In genomic region chr19:55625004-55625326, GRCh38 we compare ENCODE assay signal across 8 cellular contexts. TPM values are rescaled to one million over a fixed set of nuclear protein-coding genes. Genes with fewer than 3 reads are reported as not detected.
DNase-seq lines count a peak whose midpoint lies in the region; ATAC-seq and TF ChIP-seq lines count a peak whose summit lies in the region.

No MANE protein-coding gene starts in this region.

- no peak overlapping the region for H3K18ac ChIP-seq in trophoblast cell (ENCODE audit: low read length)

- H2BK12ac ChIP-seq in trophoblast cell (ENCODE audit: low read length), result no peak overlapping the region

- H3K4me2 ChIP-seq in DND-41 (ENCODE audit: insufficient read depth, low read length), result peak overlapping the region; percentile 98
- H3K4me2 ChIP-seq in PC-9, result peak overlapping the region; percentile 92
- H3K4me2 ChIP-seq in trophoblast cell (ENCODE audit: low read length), result peak overlapping the region; percentile 91

- H4K12ac ChIP-seq in trophoblast cell (ENCODE audit: low read depth, low read length), result peak overlapping the region; percentile 88

- peak overlapping the region; percentile 99 for H2AFZ ChIP-seq in DND-41 (ENCODE audit: low read depth, low read length)
- H2AFZ ChIP-seq in PC-9, result peak overlapping the region; percentile 88
- peak overlapping the region; percentile 88 for H2AFZ ChIP-seq in trophoblast cell (ENCODE audit: insufficient read depth, low read length, poor library complexity)

- ATAC-seq in DND-41 (ENCODE audit: insufficient read depth, low read depth), result no peak

- peak overlapping the region; percentile 25 to 79; a peak in 3 of 4 replicates for H3K4me3 ChIP-seq in DND-41 (ENCODE audit: low read depth in 1 of 2, low read length in 2 of 2)
- H3K4me3 ChIP-seq in PC-9, result peak overlapping the region; percentile 62
- H3K4me3 ChIP-seq in epithelial cell of proximal tubule (ENCODE audit: low read depth, low read length), result peak overlapping the region; percentile 71
- no peak overlapping the region for H3K4me3 ChIP-seq in trophoblast cell (ENCODE audit: low read depth, low read length)

- no peaks in the 10 kb centered on the region for H3K27me3 ChIP-seq in DND-41 (ENCODE audit: insufficient read depth, low read length, poor library complexity)
- H3K27me3 ChIP-seq in PC-9 (ENCODE audit: insufficient read depth, low read depth), result no peaks in the 10 kb centered on the region
- no peaks in the 10 kb centered on the region for H3K27me3 ChIP-seq in trophoblast cell (ENCODE audit: insufficient read depth, low read length)

- H4K20me1 ChIP-seq in DND-41 (ENCODE audit: insufficient read depth, low read length), result no peaks in the 10 kb centered on the region
- peaks cover 8% of the 10 kb centered on the region for H4K20me1 ChIP-seq in PC-9 (ENCODE audit: insufficient read depth)

- peak overlapping the region; percentile 76 for H3K27ac ChIP-seq in DND-41 (ENCODE audit: low read length)
- H3K27ac ChIP-seq in PC-9, result peak overlapping the region; percentile 75
- no peak overlapping the region for H3K27ac ChIP-seq in trophoblast cell (ENCODE audit: low read depth, low read length)

- H4K91ac ChIP-seq in trophoblast cell (ENCODE audit: low read depth, low read length), result no peak overlapping the region

- H3K9ac ChIP-seq in DND-41 (ENCODE audit: low read depth, low read length) (peak overlapping the region; percentile 61), trophoblast cell (ENCODE audit: low read length) (no peak overlapping the region)

- TF ChIP-seq CTCF in DND-41 (IDR thresholded peaks at IDR 0.05; ENCODE audit: borderline replicate concordance, extremely low read depth, low read length, poor library complexity, severe bottlenecking), result no peak
- TF ChIP-seq CTCF in PC-9 (conservative IDR thresholded peaks at IDR 0.05), result no peak
- no peak for TF ChIP-seq CTCF in epithelial cell of proximal tubule (conservative IDR thresholded peaks at IDR 0.05; ENCODE audit: low read depth, low read length)

- H3K36me3 ChIP-seq in DND-41 (ENCODE audit: insufficient read depth, low read length) (peaks cover 8% of the 10 kb centered on the region), PC-9 (ENCODE audit: low read depth) (no peaks in the 10 kb centered on the region), trophoblast cell (ENCODE audit: control insufficient read depth in 1 of 2, insufficient read depth in 2 of 2, low read length in 2 of 2) (peaks cover 10 to 15% of the 10 kb centered on the region in 2 experiments)

- CTCF ChIA-PET in PC-9 (lab: Charles Lee), result interaction anchor here (0.6 to 1.0 kb wide), 5 partner anchors 16 to 366 kb away, joined by 3 to 14 read pairs (median 8); partner anchors contain the start of gene PPP6R1

- POLR2A ChIA-PET in PC-9 (lab: Charles Lee; ENCODE audit: unreplicated experiment), result interaction anchor here (0.6 to 1.0 kb wide), 7 partner anchors 19 to 550 kb away, joined by 3 to 11 read pairs (median 4); partner anchors contain the start of gene ZNF628

- H2AK5ac ChIP-seq in trophoblast cell (ENCODE audit: low read length), result no peak overlapping the region

- H3K4me1 ChIP-seq in DND-41 (ENCODE audit: insufficient read depth, low read length), result peaks cover 28% of the 10 kb centered on the region
- peaks cover 14% of the 10 kb centered on the region for H3K4me1 ChIP-seq in PC-9 (replicated peaks; ENCODE audit: insufficient read depth)
- H3K4me1 ChIP-seq in trophoblast cell (ENCODE audit: control insufficient read depth in 1 of 2, insufficient read depth in 2 of 2, low read length in 2 of 2), result peaks cover 3% of the 10 kb centered on the region in 2 experiments

- H3K9me3 ChIP-seq in DND-41 (ENCODE audit: insufficient read depth, low read length, severe bottlenecking) (no peaks in the 10 kb centered on the region), PC-9 (ENCODE audit: insufficient read depth, low read depth) (no peaks in the 10 kb centered on the region), trophoblast cell (ENCODE audit: insufficient read depth, low read depth, low read length) (peaks cover 7% of the 10 kb centered on the region)

- H4K8ac ChIP-seq in trophoblast cell (ENCODE audit: low read depth, low read length), result peak overlapping the region; percentile 81

- DNase-seq in DND-41 (no peak), PC-9 (no peak), epithelial cell of proximal tubule (ENCODE audit: low read depth) (no peak), trophoblast cell (no peak), NCI-H2227 treated with DMSO at 0.1 percent for 48 hours (lab: John Stamatoyannopoulos, UW) (no peak), COLO668 (lab: John Stamatoyannopoulos, UW; ENCODE audit: unreplicated experiment) (no peak), NAMALWA (ENCODE audit: low spot score) (no peak)
- DNase-seq in activated CD4-positive, alpha-beta T cell treated with anti-CD3 and anti-CD28 coated beads, Interleukin-2, amount 50 U/mL, for 48 hours, result no peak

- H3F3A ChIP-seq in PC-9 (ENCODE audit: insufficient read depth, low read depth), result peaks cover 17% of the 10 kb centered on the region

- H3K79me2 ChIP-seq in DND-41 (ENCODE audit: insufficient read depth, low read length) (no peaks in the 10 kb centered on the region), PC-9 (ENCODE audit: low read depth) (no peaks in the 10 kb centered on the region), trophoblast cell (ENCODE audit: control insufficient read depth, insufficient read depth, low read length, poor library complexity) (peaks cover 5% of the 10 kb centered on the region)

- H2BK120ac ChIP-seq in trophoblast cell (ENCODE audit: insufficient read depth, low read length, poor library complexity), result peak overlapping the region; percentile 30

- no CpG with 5 or more reads among the region's 11 CpGs for WGBS in trophoblast cell (ENCODE audit: extremely low coverage, insufficient coverage, insufficient read length)

- no peak overlapping the region for H2BK5ac ChIP-seq in trophoblast cell (ENCODE audit: low read depth, low read length, poor library complexity)

- H3K23ac ChIP-seq in trophoblast cell (ENCODE audit: low read length), result no peak overlapping the region

- no peaks in the 10 kb centered on the region for H3K9me2 ChIP-seq in PC-9 (ENCODE audit: insufficient read depth)

- H3K14ac ChIP-seq in trophoblast cell (ENCODE audit: low read length), result no peak overlapping the region

- H3K4ac ChIP-seq in trophoblast cell (ENCODE audit: low read depth, low read length), result no peak overlapping the region

- intact Hi-C loops in PC-9 (cut with micrococcal nuclease; ENCODE audit: unreplicated experiment), result no loop called here

- peaks cover 5% of the 10 kb centered on the region for H3K79me1 ChIP-seq in trophoblast cell (ENCODE audit: low read length)

- TSS peak; percentile 90 for BruUV-seq in PC-9 (replicated peaks; lab: Mats Ljungman, UMichigan)

RNA-seq across cellular contexts. Expression of gene ZNF784, which starts 0.6 kb away (rescaled TPM):
- total RNA-seq in PC-9 (2021), result 5.4 and 7.7 TPM in 2 replicates
- 0.58 and 4.0 TPM in 2 replicates for total RNA-seq in epithelial cell of proximal tubule
- 3.4 and 3.8 TPM in 2 replicates for polyA plus RNA-seq in trophoblast cell (2013)

RNA-seq across cellular contexts. Expression of gene ZNF580, which starts 15.8 kb away (rescaled TPM):
- 56.6 and 64.7 TPM in 2 replicates for total RNA-seq in PC-9 (2021)
- 10.6 and 10.8 TPM in 2 replicates for total RNA-seq in epithelial cell of proximal tubule
- 24.2 and 24.6 TPM in 2 replicates for polyA plus RNA-seq in trophoblast cell (2013)

RNA-seq across cellular contexts. Expression of gene ZNF581, which starts 18.5 kb away (rescaled TPM):
- total RNA-seq in PC-9 (2021), result 53.5 and 81.9 TPM in 2 replicates
- 27.2 and 29.2 TPM in 2 replicates for total RNA-seq in epithelial cell of proximal tubule
- polyA plus RNA-seq in trophoblast cell (2013), result 27.4 and 27.9 TPM in 2 replicates

RNA-seq across cellular contexts. Expression of gene ZNF865, which starts 19.5 kb away (rescaled TPM):
- 26.8 and 30.3 TPM in 2 replicates for total RNA-seq in PC-9 (2021)
- 3.4 and 6.2 TPM in 2 replicates for total RNA-seq in epithelial cell of proximal tubule
- 7.3 TPM in 2 replicates for polyA plus RNA-seq in trophoblast cell (2013)

RNA-seq across cellular contexts. Expression of gene CCDC106, which starts 23.0 kb away (rescaled TPM):
- 3.2 and 6.7 TPM in 2 replicates for total RNA-seq in PC-9 (2021)
- total RNA-seq in epithelial cell of proximal tubule, result 10.2 and 17.9 TPM in 2 replicates
- polyA plus RNA-seq in trophoblast cell (2013), result 14.4 and 14.6 TPM in 2 replicates
